ENCODE assay signal across 11 cellular contexts in genomic region chr12:12749433-12749832, GRCh38. TPM values are rescaled to one million over a fixed set of nuclear protein-coding genes. Genes with fewer than 3 reads are reported as not detected.
DNase-seq lines count a peak whose midpoint lies in the region; ATAC-seq and TF ChIP-seq lines count a peak whose summit lies in the region.
"Had no signal": no experiment of that assay in that cellular context is flagged by ENCODE, and none has a peak within 500 bp of the region (broad histone marks: within the 10 kb centered on the region; RNA-seq: fewer than 3 reads in every experiment).

No MANE protein-coding gene starts in this region.

- H3K27ac ChIP-seq in caudate nucleus (ENCODE audit: low read depth, low read length) (peak overlapping the region; percentile 54), tibial artery (peak overlapping the region; percentile 67 to 70)
- H3K27ac ChIP-seq: body of pancreas, foreskin keratinocyte had no signal

- H3K4me1 ChIP-seq in tibial artery = peaks cover 0 to 3% (median 0%) of the 10 kb centered on the region in 4 donors
- H3K4me1 ChIP-seq: body of pancreas had no signal

- TF ChIP-seq CTCF in tibial artery (IDR thresholded peaks at IDR 0.05) = peak in 1 of 2 experiments; percentile 21

- no peaks in the 10 kb centered on the region for H3K27me3 ChIP-seq in MG63
- no peaks in the 10 kb centered on the region for H3K27me3 ChIP-seq in tibial artery
- H3K27me3 ChIP-seq: body of pancreas, foreskin keratinocyte had no signal

- H3K9me3 ChIP-seq in MG63 = no peaks in the 10 kb centered on the region
- no peaks in the 10 kb centered on the region for H3K9me3 ChIP-seq in tibial artery
- H3K9me3 ChIP-seq: body of pancreas had no signal

- DNase-seq in MG63 = peak; percentile 86
- DNase-seq in caudate nucleus (lab: John Stamatoyannopoulos, UW) = peak in 10 of 61 donors; percentile 1 to 41 (median 11)
- DNase-seq in medulla oblongata (ENCODE audit: extremely low spot score) = peak; percentile 60
- no peak for DNase-seq in tibial artery
- DNase-seq in NCI-H2171 treated with DMSO at 0.1 percent for 48 hours (lab: John Stamatoyannopoulos, UW) = no peak
- DNase-seq in OCI-M2 (lab: John Stamatoyannopoulos, UW; ENCODE audit: unreplicated experiment) = no peak
- DNase-seq: body of pancreas, foreskin keratinocyte, IMR-90 had no signal

- H3K4me3 ChIP-seq in MG63 = peak overlapping the region; percentile 56
- H3K4me3 ChIP-seq in tibial artery = peak overlapping the region; percentile 52 to 59
- H3K4me3 ChIP-seq: body of pancreas, lung had no signal

- no peak for TF ChIP-seq POLR2A in GM18505 (IDR thresholded peaks at IDR 0.05; ENCODE audit: borderline replicate concordance, extremely low read depth, insufficient read depth, insufficient read length)

- intact Hi-C loops in tibial artery (cut with DNase I; ENCODE audit: low total_unique reads) = no loop called here

- no peak for ATAC-seq in GM18505 (IDR thresholded peaks at IDR 0.05; ENCODE audit: unreplicated experiment)
- ATAC-seq: body of pancreas, foreskin keratinocyte had no signal

- H3K36me3 ChIP-seq in MG63 = peaks cover 44% of the 10 kb centered on the region
- no peaks in the 10 kb centered on the region for H3K36me3 ChIP-seq in tibial artery

RNA-seq across cellular contexts. Expression of gene CDKN1B, which starts 32.3 kb away (rescaled TPM):
- total RNA-seq in MG63 (2014; rRNA removed; shearing (Covaris generic); ENCODE audit: low replicate concordance) = 35.1 and 57.9 TPM in 2 replicates

RNA-seq across cellular contexts. Expression of gene APOLD1, which starts 36.0 kb away (rescaled TPM):
- 21.4 and 27.1 TPM in 2 replicates for total RNA-seq in MG63 (2014; rRNA removed; shearing (Covaris generic); ENCODE audit: low replicate concordance)

RNA-seq across cellular contexts. Expression of gene GPR19, which starts 53.5 kb away (rescaled TPM):
- 0.59 TPM in 1 of 2 replicates, not detected in the other for total RNA-seq in MG63 (2014; rRNA removed; shearing (Covaris generic); ENCODE audit: low replicate concordance)
- total RNA-seq: body of pancreas had no signal

Comparison
In these comparisons a context has a peak if more than half of its experiments do, and no peak if none do; other contexts are left out.
1. DNase-seq: peak in MG63 (single experiment) and medulla oblongata (single experiment); none in tibial artery (0 of 2), NCI-H2171 treated with DMSO at 0.1 percent for 48 hours (single experiment) and OCI-M2 (single experiment).